20 cellular contexts compared by ENCODE assay signal in the genomic region with DNA sequence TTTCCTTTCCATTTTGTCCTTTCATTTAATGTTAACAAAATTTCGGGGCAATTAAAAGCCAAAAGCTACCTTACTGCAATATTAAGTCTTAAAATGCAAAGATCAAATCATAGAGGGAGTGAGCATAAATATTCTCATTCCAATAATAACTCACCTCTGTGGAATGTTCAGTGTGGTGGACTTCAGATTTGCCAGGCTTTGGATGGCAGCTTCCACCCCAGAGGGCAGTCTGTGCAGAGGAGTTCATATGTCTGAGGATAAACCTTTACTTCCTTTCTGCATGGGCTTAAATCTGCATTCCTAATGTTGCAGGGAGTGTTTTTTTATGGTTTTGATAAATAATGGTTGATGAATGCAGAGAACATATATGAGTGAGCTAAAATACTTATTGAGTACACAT.
"Had no signal": no experiment of that assay in that cellular context is flagged by ENCODE, and none has a peak within 500 bp of the region (broad histone marks: within the 10 kb centered on the region; RNA-seq: fewer than 3 reads in every experiment).

No MANE protein-coding gene starts in this region.

- H3K4me3 Mint-ChIP-seq: activated naive CD8-positive, alpha-beta T cell treated with anti-CD3 and anti-CD28 coated beads for 36 hours; stimulated activated naive B cell treated with anti-CD40 and anti-IgM and Interleukin-4, amounts not matched to agents 10 μg/mL and 1 μg/mL and 100 μg/mL, for 72 hours had no signal

- ATAC-seq: gastroesophageal sphincter; heart right ventricle; left lobe of liver; stimulated activated naive B cell treated with anti-CD40 and anti-IgM and Interleukin-4, amounts not matched to agents 10 μg/mL and 1 μg/mL and 100 μg/mL, for 72 hours had no signal

- H3K9me3 Mint-ChIP-seq: activated naive CD8-positive, alpha-beta T cell treated with anti-CD3 and anti-CD28 coated beads for 36 hours; stimulated activated naive B cell treated with anti-CD40 and anti-IgM and Interleukin-4, amounts not matched to agents 10 μg/mL and 1 μg/mL and 100 μg/mL, for 72 hours had no signal

- H3K27ac ChIP-seq: colonic mucosa, esophagus muscularis mucosa, gastroesophageal sphincter, heart right ventricle, lower lobe of right lung, sigmoid colon, transverse colon had no signal

- H3K4me1 ChIP-seq: breast epithelium, colonic mucosa, sigmoid colon had no signal

- H3K36me3 ChIP-seq: breast epithelium, colonic mucosa, sigmoid colon, transverse colon had no signal

- H3K27ac Mint-ChIP-seq: activated naive CD8-positive, alpha-beta T cell treated with anti-CD3 and anti-CD28 coated beads for 36 hours had no signal

- H3K9me3 ChIP-seq: breast epithelium, colonic mucosa, esophagus muscularis mucosa, gastroesophageal sphincter, heart right ventricle, lower lobe of right lung, sigmoid colon, transverse colon had no signal

- H3K27me3 ChIP-seq: breast epithelium, colonic mucosa, esophagus muscularis mucosa, gastroesophageal sphincter, heart right ventricle, sigmoid colon, transverse colon had no signal

- H3K4me3 ChIP-seq: breast epithelium, colonic mucosa, esophagus muscularis mucosa, gastroesophageal sphincter, heart right ventricle, lower lobe of right lung, sigmoid colon, transverse colon had no signal

- H3K27me3 Mint-ChIP-seq: activated naive CD8-positive, alpha-beta T cell treated with anti-CD3 and anti-CD28 coated beads for 36 hours; naive B cell; stimulated activated naive B cell treated with anti-CD40 and anti-IgM and Interleukin-4, amounts not matched to agents 10 μg/mL and 1 μg/mL and 100 μg/mL, for 72 hours had no signal

- DNase-seq: activated CD4-positive, alpha-beta T cell treated with anti-CD3 and anti-CD28 coated beads, Interleukin-2, amount 50 U/mL, for 4 hours; activated naive CD4-positive, alpha-beta T cell treated with Interleukin-2 at 50 U/mL for 16 hours; activated naive CD8-positive, alpha-beta T cell treated with anti-CD3 and anti-CD28 coated beads for 36 hours; activated T-cell treated with anti-CD3 and anti-CD28 coated beads, Interleukin-2, amount 50 U/mL, for 48 hours; colonic mucosa; heart right ventricle; islet precursor cell; lower lobe of right lung; naive B cell; nucleus accumbens; sigmoid colon; stimulated activated CD4-positive, alpha-beta T cell treated with anti-CD3 and anti-CD28 coated beads, Interleukin-2, amount 100 ng/mL, for 48 hours; stimulated activated CD8-positive, alpha-beta memory T cell treated with anti-CD3 and anti-CD28 coated beads, Interleukin-4, amount 100 ng/mL, for 48 hours; stimulated activated naive B cell treated with anti-CD40 and anti-IgM and Interleukin-4, amounts not matched to agents 10 μg/mL and 1 μg/mL and 100 μg/mL, for 72 hours; T-helper 9 cell; transverse colon had no signal
